Comparison of ENCODE assay signal across 1 cellular context in genomic region chr16:57045694-57046381, GRCh38.
A peak's percentile ranks its signal among the peaks of the same experiment; 100 is the strongest.
TF ChIP-seq lines count a peak whose summit lies in the region.

No MANE protein-coding gene starts in this region.

TF ChIP-seq in HepG2, 621 proteins besides CTCF, POLR2A, EP300 and RAD21 (continued from another document and continues in another):
- TF ChIP-seq, protein P1, sequence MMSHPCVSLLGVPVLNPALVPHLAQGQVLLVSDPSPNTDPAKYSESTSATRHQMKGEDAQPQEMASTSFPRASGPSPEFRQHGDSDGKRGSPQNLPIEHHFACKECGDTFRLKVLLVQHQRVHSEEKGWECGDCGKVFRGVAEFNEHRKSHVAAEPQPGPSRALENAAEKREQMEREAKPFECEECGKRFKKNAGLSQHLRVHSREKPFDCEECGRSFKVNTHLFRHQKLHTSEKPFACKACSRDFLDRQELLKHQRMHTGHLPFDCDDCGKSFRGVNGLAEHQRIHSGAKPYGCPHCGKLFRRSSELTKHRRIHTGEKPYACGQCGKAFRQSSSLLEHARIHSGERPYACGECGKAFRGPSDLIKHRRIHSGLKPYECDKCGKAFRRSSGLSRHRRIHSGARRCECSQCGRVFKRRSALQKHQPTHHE (CRISPR knock-in tag; IDR thresholded peaks at IDR 0.05; ENCODE audit: borderline replicate concordance): no peak
- TF ChIP-seq NR2F2 (IDR thresholded peaks at IDR 0.05; ENCODE audit: borderline replicate concordance, low read depth) (no peak), ZNF614 (CRISPR knock-in tag; IDR thresholded peaks at IDR 0.05; ENCODE audit: borderline replicate concordance) (0 out of 2 replicates have a peak, but pooled peaks have one; percentile 58), DMTF1 (CRISPR knock-in tag; IDR thresholded peaks at IDR 0.05) (no peak), CCAR2 (optimal IDR thresholded peaks at IDR 0.05; ENCODE audit: low read depth, low read length) (no peak), MAZ (IDR thresholded peaks at IDR 0.05; ENCODE audit: borderline replicate concordance, low read depth, low read length) (no peak), MAZ (CRISPR knock-in tag; IDR thresholded peaks at IDR 0.05; ENCODE audit: low read depth) (no peak), ZNF652 (CRISPR knock-in tag; IDR thresholded peaks at IDR 0.05; ENCODE audit: borderline replicate concordance, low read depth) (no peak), KAT8 (CRISPR knock-in tag; IDR thresholded peaks at IDR 0.05) (peak; percentile 56; the same call in 1 of the 2 replicates), CEBPG (CRISPR knock-in tag; IDR thresholded peaks at IDR 0.05) (peak; percentile 7; the same call in 1 of the 2 replicates), ERF (CRISPR knock-in tag; IDR thresholded peaks at IDR 0.05) (peak; percentile 56; the same call in 1 of the 2 replicates), PAF1 (CRISPR knock-in tag; IDR thresholded peaks at IDR 0.05) (no peak), ZNF530 (CRISPR knock-in tag; IDR thresholded peaks at IDR 0.05; ENCODE audit: low read depth) (no peak), MAFF (IDR thresholded peaks at IDR 0.05; ENCODE audit: low read depth, low read length) (no peak), ISX (CRISPR knock-in tag; conservative IDR thresholded peaks at IDR 0.05) (no peak), HDAC1 (CRISPR knock-in tag; IDR thresholded peaks at IDR 0.05) (no peak; the same call in 1 of the 2 replicates), ZNF891 (CRISPR knock-in tag; IDR thresholded peaks at IDR 0.05) (no peak), MZF1 (CRISPR knock-in tag; IDR thresholded peaks at IDR 0.05; ENCODE audit: borderline replicate concordance) (no peak), PHF5A (CRISPR knock-in tag; IDR thresholded peaks at IDR 0.05; ENCODE audit: low read depth, unreplicated experiment) (no peak), ZNF136 (CRISPR knock-in tag; IDR thresholded peaks at IDR 0.05; ENCODE audit: low read depth) (no peak), ZFP36L1 (CRISPR knock-in tag; IDR thresholded peaks at IDR 0.05) (no peak), RNF2 (conservative IDR thresholded peaks at IDR 0.05; ENCODE audit: low read depth) (no peak), MLLT10 (CRISPR knock-in tag; IDR thresholded peaks at IDR 0.05) (no peak), SRSF1 (optimal IDR thresholded peaks at IDR 0.05; ENCODE audit: low read depth, low read length) (peak; percentile 58), ZIK1 (CRISPR knock-in tag; IDR thresholded peaks at IDR 0.05; ENCODE audit: borderline replicate concordance, low read depth) (peak; percentile 67; the same call in 1 of the 2 replicates), ZNF446 (CRISPR knock-in tag; IDR thresholded peaks at IDR 0.05) (no peak), RFX1 (IDR thresholded peaks at IDR 0.05) (no peak), AGO1 (IDR thresholded peaks at IDR 0.05; ENCODE audit: low read depth, low read length, poor library complexity, severe bottlenecking) (no peak), ZNF510 (CRISPR knock-in tag; IDR thresholded peaks at IDR 0.05; ENCODE audit: low read depth) (no peak), ZNF3 (CRISPR knock-in tag; IDR thresholded peaks at IDR 0.05) (no peak), IKZF1 (IDR thresholded peaks at IDR 0.05) (no peak), ZBTB1 (CRISPR knock-in tag; IDR thresholded peaks at IDR 0.05; ENCODE audit: borderline replicate concordance) (no peak), ZNF577 (CRISPR knock-in tag; IDR thresholded peaks at IDR 0.05; ENCODE audit: borderline replicate concordance, low read depth) (no peak), CBFB (CRISPR knock-in tag; IDR thresholded peaks at IDR 0.05) (no peak)
- TF ChIP-seq, protein P2, sequence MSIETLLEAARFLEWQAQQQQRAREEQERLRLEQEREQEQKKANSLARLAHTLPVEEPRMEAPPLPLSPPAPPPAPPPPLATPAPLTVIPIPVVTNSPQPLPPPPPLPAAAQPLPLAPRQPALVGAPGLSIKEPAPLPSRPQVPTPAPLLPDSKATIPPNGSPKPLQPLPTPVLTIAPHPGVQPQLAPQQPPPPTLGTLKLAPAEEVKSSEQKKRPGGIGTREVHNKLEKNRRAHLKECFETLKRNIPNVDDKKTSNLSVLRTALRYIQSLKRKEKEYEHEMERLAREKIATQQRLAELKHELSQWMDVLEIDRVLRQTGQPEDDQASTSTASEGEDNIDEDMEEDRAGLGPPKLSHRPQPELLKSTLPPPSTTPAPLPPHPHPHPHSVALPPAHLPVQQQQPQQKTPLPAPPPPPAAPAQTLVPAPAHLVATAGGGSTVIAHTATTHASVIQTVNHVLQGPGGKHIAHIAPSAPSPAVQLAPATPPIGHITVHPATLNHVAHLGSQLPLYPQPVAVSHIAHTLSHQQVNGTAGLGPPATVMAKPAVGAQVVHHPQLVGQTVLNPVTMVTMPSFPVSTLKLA (IDR thresholded peaks at IDR 0.05): no peak
- TF ChIP-seq, protein P3, sequence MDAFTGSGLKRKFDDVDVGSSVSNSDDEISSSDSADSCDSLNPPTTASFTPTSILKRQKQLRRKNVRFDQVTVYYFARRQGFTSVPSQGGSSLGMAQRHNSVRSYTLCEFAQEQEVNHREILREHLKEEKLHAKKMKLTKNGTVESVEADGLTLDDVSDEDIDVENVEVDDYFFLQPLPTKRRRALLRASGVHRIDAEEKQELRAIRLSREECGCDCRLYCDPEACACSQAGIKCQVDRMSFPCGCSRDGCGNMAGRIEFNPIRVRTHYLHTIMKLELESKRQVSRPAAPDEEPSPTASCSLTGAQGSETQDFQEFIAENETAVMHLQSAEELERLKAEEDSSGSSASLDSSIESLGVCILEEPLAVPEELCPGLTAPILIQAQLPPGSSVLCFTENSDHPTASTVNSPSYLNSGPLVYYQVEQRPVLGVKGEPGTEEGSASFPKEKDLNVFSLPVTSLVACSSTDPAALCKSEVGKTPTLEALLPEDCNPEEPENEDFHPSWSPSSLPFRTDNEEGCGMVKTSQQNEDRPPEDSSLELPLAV (CRISPR knock-in tag; conservative IDR thresholded peaks at IDR 0.05; ENCODE audit: low read depth): no peak
- TF ChIP-seq, protein P4, sequence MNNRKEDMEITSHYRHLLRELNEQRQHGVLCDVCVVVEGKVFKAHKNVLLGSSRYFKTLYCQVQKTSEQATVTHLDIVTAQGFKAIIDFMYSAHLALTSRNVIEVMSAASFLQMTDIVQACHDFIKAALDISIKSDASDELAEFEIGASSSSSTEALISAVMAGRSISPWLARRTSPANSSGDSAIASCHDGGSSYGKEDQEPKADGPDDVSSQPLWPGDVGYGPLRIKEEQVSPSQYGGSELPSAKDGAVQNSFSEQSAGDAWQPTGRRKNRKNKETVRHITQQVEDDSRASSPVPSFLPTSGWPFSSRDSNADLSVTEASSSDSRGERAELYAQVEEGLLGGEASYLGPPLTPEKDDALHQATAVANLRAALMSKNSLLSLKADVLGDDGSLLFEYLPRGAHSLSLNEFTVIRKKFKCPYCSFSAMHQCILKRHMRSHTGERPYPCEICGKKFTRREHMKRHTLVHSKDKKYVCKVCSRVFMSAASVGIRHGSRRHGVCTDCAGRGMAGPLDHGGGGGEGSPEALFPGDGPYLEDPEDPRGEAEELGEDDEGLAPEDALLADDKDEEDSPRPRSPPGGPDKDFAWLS (CRISPR knock-in tag; IDR thresholded peaks at IDR 0.05; ENCODE audit: borderline replicate concordance): no peak
- TF ChIP-seq, protein P5, sequence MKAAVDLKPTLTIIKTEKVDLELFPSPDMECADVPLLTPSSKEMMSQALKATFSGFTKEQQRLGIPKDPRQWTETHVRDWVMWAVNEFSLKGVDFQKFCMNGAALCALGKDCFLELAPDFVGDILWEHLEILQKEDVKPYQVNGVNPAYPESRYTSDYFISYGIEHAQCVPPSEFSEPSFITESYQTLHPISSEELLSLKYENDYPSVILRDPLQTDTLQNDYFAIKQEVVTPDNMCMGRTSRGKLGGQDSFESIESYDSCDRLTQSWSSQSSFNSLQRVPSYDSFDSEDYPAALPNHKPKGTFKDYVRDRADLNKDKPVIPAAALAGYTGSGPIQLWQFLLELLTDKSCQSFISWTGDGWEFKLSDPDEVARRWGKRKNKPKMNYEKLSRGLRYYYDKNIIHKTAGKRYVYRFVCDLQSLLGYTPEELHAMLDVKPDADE (CRISPR knock-in tag; IDR thresholded peaks at IDR 0.05): no peak
- TF ChIP-seq, protein P6, sequence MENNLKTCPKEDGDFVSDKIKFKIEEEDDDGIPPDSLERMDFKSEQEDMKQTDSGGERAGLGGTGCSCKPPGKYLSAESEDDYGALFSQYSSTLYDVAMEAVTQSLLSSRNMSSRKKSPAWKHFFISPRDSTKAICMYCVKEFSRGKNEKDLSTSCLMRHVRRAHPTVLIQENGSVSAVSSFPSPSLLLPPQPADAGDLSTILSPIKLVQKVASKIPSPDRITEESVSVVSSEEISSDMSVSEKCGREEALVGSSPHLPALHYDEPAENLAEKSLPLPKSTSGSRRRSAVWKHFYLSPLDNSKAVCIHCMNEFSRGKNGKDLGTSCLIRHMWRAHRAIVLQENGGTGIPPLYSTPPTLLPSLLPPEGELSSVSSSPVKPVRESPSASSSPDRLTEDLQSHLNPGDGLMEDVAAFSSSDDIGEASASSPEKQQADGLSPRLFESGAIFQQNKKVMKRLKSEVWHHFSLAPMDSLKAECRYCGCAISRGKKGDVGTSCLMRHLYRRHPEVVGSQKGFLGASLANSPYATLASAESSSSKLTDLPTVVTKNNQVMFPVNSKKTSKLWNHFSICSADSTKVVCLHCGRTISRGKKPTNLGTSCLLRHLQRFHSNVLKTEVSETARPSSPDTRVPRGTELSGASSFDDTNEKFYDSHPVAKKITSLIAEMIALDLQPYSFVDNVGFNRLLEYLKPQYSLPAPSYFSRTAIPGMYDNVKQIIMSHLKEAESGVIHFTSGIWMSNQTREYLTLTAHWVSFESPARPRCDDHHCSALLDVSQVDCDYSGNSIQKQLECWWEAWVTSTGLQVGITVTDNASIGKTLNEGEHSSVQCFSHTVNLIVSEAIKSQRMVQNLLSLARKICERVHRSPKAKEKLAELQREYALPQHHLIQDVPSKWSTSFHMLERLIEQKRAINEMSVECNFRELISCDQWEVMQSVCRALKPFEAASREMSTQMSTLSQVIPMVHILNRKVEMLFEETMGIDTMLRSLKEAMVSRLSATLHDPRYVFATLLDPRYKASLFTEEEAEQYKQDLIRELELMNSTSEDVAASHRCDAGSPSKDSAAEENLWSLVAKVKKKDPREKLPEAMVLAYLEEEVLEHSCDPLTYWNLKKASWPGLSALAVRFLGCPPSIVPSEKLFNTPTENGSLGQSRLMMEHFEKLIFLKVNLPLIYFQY (CRISPR knock-in tag; IDR thresholded peaks at IDR 0.05; ENCODE audit: borderline replicate concordance): peak; percentile 29; the same call in 1 of the 2 replicates
- TF ChIP-seq, protein P7, sequence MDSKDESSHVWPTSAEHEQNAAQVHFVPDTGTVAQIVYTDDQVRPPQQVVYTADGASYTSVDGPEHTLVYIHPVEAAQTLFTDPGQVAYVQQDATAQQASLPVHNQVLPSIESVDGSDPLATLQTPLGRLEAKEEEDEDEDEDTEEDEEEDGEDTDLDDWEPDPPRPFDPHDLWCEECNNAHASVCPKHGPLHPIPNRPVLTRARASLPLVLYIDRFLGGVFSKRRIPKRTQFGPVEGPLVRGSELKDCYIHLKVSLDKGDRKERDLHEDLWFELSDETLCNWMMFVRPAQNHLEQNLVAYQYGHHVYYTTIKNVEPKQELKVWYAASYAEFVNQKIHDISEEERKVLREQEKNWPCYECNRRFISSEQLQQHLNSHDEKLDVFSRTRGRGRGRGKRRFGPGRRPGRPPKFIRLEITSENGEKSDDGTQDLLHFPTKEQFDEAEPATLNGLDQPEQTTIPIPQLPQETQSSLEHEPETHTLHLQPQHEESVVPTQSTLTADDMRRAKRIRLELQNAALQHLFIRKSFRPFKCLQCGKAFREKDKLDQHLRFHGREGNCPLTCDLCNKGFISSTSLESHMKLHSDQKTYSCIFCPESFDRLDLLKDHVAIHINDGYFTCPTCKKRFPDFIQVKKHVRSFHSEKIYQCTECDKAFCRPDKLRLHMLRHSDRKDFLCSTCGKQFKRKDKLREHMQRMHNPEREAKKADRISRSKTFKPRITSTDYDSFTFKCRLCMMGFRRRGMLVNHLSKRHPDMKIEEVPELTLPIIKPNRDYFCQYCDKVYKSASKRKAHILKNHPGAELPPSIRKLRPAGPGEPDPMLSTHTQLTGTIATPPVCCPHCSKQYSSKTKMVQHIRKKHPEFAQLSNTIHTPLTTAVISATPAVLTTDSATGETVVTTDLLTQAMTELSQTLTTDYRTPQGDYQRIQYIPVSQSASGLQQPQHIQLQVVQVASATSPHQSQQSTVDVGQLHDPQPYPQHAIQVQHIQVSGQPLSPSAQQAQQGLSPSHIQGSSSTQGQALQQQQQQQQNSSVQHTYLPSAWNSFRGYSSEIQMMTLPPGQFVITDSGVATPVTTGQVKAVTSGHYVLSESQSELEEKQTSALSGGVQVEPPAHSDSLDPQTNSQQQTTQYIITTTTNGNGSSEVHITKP (CRISPR knock-in tag; IDR thresholded peaks at IDR 0.05; ENCODE audit: low read depth): no peak
- TF ChIP-seq, protein P8, sequence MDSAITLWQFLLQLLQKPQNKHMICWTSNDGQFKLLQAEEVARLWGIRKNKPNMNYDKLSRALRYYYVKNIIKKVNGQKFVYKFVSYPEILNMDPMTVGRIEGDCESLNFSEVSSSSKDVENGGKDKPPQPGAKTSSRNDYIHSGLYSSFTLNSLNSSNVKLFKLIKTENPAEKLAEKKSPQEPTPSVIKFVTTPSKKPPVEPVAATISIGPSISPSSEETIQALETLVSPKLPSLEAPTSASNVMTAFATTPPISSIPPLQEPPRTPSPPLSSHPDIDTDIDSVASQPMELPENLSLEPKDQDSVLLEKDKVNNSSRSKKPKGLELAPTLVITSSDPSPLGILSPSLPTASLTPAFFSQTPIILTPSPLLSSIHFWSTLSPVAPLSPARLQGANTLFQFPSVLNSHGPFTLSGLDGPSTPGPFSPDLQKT (CRISPR knock-in tag; IDR thresholded peaks at IDR 0.05; ENCODE audit: borderline replicate concordance): no peak
- TF ChIP-seq, protein P9, sequence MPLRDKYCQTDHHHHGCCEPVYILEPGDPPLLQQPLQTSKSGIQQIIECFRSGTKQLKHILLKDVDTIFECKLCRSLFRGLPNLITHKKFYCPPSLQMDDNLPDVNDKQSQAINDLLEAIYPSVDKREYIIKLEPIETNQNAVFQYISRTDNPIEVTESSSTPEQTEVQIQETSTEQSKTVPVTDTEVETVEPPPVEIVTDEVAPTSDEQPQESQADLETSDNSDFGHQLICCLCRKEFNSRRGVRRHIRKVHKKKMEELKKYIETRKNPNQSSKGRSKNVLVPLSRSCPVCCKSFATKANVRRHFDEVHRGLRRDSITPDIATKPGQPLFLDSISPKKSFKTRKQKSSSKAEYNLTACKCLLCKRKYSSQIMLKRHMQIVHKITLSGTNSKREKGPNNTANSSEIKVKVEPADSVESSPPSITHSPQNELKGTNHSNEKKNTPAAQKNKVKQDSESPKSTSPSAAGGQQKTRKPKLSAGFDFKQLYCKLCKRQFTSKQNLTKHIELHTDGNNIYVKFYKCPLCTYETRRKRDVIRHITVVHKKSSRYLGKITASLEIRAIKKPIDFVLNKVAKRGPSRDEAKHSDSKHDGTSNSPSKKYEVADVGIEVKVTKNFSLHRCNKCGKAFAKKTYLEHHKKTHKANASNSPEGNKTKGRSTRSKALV (CRISPR knock-in tag; IDR thresholded peaks at IDR 0.05): no peak
